In the genomic region with DNA sequence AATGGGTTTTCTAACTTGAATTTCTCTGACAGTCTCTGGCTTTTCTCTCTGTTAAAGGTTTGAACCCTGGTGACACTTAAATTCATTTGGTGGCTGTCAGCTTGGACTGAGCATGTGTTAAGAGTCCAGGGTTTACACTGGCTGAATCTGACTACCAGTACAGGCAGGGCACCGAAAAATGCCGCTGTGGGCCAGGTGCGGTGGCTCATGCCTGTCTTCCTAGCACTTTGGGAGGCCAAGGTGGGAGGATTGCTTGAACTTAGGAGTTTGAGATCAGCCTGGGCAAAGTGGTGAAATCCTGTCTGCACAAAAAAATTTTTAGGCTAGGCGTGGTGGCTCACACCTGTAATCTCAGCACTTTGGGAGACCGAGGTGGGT, we compare ENCODE assay signal across 8 cellular contexts. TPM values are rescaled to one million over a fixed set of nuclear protein-coding genes. Genes with fewer than 3 reads are reported as not detected.
A peak's percentile ranks its signal among the peaks of the same experiment; 100 is the strongest.
DNase-seq lines count a peak whose midpoint lies in the region; ATAC-seq, FAIRE-seq and TF ChIP-seq lines count a peak whose summit lies in the region.

No MANE protein-coding gene starts in this region.

- POLR2A ChIA-PET in A549 (lab: Yijun Ruan, JAX) = no interaction called here

- peak overlapping the region; percentile 98 for H3K4me2 ChIP-seq in A549

- H3K27ac Mint-ChIP-seq in HFFc6 (peak overlapping the region; percentile 79; the same call in 1 of the 2 replicates), memory B cell (peak overlapping the region; percentile 88)

- H3K27me3 ChIP-seq in brain microvascular endothelial cell (replicated peaks) = no peaks in the 10 kb centered on the region

- H3K4me3 Mint-ChIP-seq in HFFc6 (peak overlapping the region; percentile 95), memory B cell (no peak overlapping the region)

- FAIRE-seq in A549 (lab: Jason Lieb, UNC) = no peak

- TF ChIP-seq CTCF in A549 (IDR thresholded peaks at IDR 0.05) = no peak
- TF ChIP-seq CTCF in HFFc6 (IDR thresholded peaks at IDR 0.05) = no peak
- TF ChIP-seq CTCF in brain microvascular endothelial cell (IDR thresholded peaks at IDR 0.05; ENCODE audit: low read depth, low read length, missing control alignments) = no peak
- TF ChIP-seq CTCF in GM20000 (IDR thresholded peaks at IDR 0.05; ENCODE audit: extremely low read depth, missing control alignments) = no peak

- in situ Hi-C loops in brain microvascular endothelial cell (cut with HindIII; ENCODE audit: low pct_ligation_motif_present, low sequenced_read_pairs) = no loop called here

- no peak overlapping the region; a peak in 1 of 6 replicates for H3K27ac ChIP-seq in A549
- no peak overlapping the region for H3K27ac ChIP-seq in brain microvascular endothelial cell

- peaks cover 36% of the 10 kb centered on the region for H3K4me1 ChIP-seq in A549

- H3K4me1 Mint-ChIP-seq in HFFc6 (ENCODE audit: low read depth) (peaks cover 55% of the 10 kb centered on the region), memory B cell (peaks cover 29% of the 10 kb centered on the region)

- H3K27me3 Mint-ChIP-seq in HFFc6 (ENCODE audit: insufficient read depth) (no peaks in the 10 kb centered on the region; the same call in none of the 2 replicates), memory B cell (no peaks in the 10 kb centered on the region)

- ATAC-seq in A549 (no peak), memory B cell (ENCODE audit: low read depth) (no peak), GM19324 (IDR thresholded peaks at IDR 0.05; ENCODE audit: low FRiP score, unreplicated experiment) (no peak), GM18502 (IDR thresholded peaks at IDR 0.05; ENCODE audit: poor library complexity, unreplicated experiment) (no peak)

- no peak for TF ChIP-seq RAD21 in A549 (conservative IDR thresholded peaks at IDR 0.05 in 1 of 2, IDR thresholded peaks at IDR 0.05 in 1 of 2)

- H3K36me3 Mint-ChIP-seq in HFFc6 (ENCODE audit: low read depth) = peaks cover 38% of the 10 kb centered on the region
- H3K36me3 Mint-ChIP-seq in memory B cell = peaks cover 11% of the 10 kb centered on the region

- no peak for TF ChIP-seq EP300 in A549 (IDR thresholded peaks at IDR 0.05)

- H3K4me3 ChIP-seq in A549 (peak overlapping the region; percentile 95), brain microvascular endothelial cell (ENCODE audit: low read depth, low read length) (peak overlapping the region; percentile 85)

- no peaks in the 10 kb centered on the region for H3K9me3 ChIP-seq in A549

- WGBS in A549 (ENCODE audit: missing lambda C conversion rate) = 80% methylated on average over 5 of the region's 5 CpGs

- H3K9me3 Mint-ChIP-seq in HFFc6 = no peaks in the 10 kb centered on the region
- no peaks in the 10 kb centered on the region for H3K9me3 Mint-ChIP-seq in memory B cell

- CTCF ChIA-PET in A549 (lab: Yijun Ruan, JAX) = interaction anchor here (4.4 to 9.2 kb wide), 2 partner anchors 295 to 773 kb away, joined by 26 to 106 read pairs; a partner anchor contains a TSS

- no peak for DNase-seq in A549 (ENCODE audit: low read depth in 1 of 2, low spot score in 1 of 2)
- DNase-seq in HFFc6 = no peak
- no peak for DNase-seq in brain microvascular endothelial cell
- DNase-seq in memory B cell (ENCODE audit: low spot score in 2 of 2) = no peak
- DNase-seq in NCI-H1092 (lab: John Stamatoyannopoulos, UW) = no peak
- no peak for DNase-seq in GM20000 (ENCODE audit: low spot score)

- TF ChIP-seq POLR2A in A549 (IDR thresholded peaks at IDR 0.05; ENCODE audit: low read length) = no peak

- peaks cover 21% of the 10 kb centered on the region for H3K36me3 ChIP-seq in brain microvascular endothelial cell (replicated peaks)

TF ChIP-seq in A549, 52 proteins besides CTCF, POLR2A, EP300 and RAD21:
- TF ChIP-seq HEYL (CRISPR knock-in tag; IDR thresholded peaks at IDR 0.05) (no peak), CBX8 (IDR thresholded peaks at IDR 0.05) (no peak), MAZ (IDR thresholded peaks at IDR 0.05; ENCODE audit: borderline replicate concordance, low read depth, low read length) (no peak), NR3C1 (IDR thresholded peaks at IDR 0.05) (no peak), BHLHE40 (IDR thresholded peaks at IDR 0.05; ENCODE audit: low read depth, low read length) (no peak), RARB (CRISPR knock-in tag; IDR thresholded peaks at IDR 0.05) (no peak), ZSCAN20 (CRISPR knock-in tag; IDR thresholded peaks at IDR 0.05) (no peak), POLR2AphosphoS2 (conservative IDR thresholded peaks at IDR 0.05; ENCODE audit: low read length) (no peak), FOSB (CRISPR knock-in tag; IDR thresholded peaks at IDR 0.05) (no peak), CBX2 (IDR thresholded peaks at IDR 0.05; ENCODE audit: borderline replicate concordance, low read depth) (no peak), JUNB (IDR thresholded peaks at IDR 0.05) (no peak)
- TF ChIP-seq, protein P1, sequence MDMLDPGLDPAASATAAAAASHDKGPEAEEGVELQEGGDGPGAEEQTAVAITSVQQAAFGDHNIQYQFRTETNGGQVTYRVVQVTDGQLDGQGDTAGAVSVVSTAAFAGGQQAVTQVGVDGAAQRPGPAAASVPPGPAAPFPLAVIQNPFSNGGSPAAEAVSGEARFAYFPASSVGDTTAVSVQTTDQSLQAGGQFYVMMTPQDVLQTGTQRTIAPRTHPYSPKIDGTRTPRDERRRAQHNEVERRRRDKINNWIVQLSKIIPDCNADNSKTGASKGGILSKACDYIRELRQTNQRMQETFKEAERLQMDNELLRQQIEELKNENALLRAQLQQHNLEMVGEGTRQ (IDR thresholded peaks at IDR 0.05) = no peak

RNA-seq across cellular contexts. Expression of a gene that starts 1.8 kb away (rescaled TPM):
- polyA plus RNA-seq in A549 (2011; rRNA removed) (62.8 and 84.9 TPM in 2 replicates), A549 (2017; fragmentation: RNase III; extraction: RNeasy Plus Mini Kit Qiagen cat#74134 plus additional on column Dnase treatment) (64.3 to 67.8 TPM (median 67.1 TPM) in 3 replicates)
- 39.6 and 51.7 TPM in 2 replicates for polyA plus RNA-seq in A549 (2012; cell fraction: cytosol; rRNA removed)
- polyA plus RNA-seq in A549 (2012; cell fraction: nucleus; rRNA removed) = 10.4 and 16.3 TPM in 2 replicates
- 7.0 and 9.9 TPM in 2 replicates for polyA minus RNA-seq in A549 (2011; rRNA and poly(A)+ RNA removed)
- total RNA-seq in HFFc6 (2021; fragmentation: NEBNext Ultra II Directional; extraction: Animal tissue kit (Norgen Biotek cat#: 25700)) = 100 to 1,000 TPM; 157 to 196 (median 179) TPM

RNA-seq across cellular contexts. Expression of a gene that starts 4.2 kb away (rescaled TPM):
- polyA plus RNA-seq in A549 (2011; rRNA removed) = 7.9 and 10.9 TPM in 2 replicates
- 10.0 and 13.4 TPM in 2 replicates for polyA plus RNA-seq in A549 (2012; cell fraction: cytosol; rRNA removed)
- polyA plus RNA-seq in A549 (2012; cell fraction: nucleus; rRNA removed) = 8.4 and 8.7 TPM in 2 replicates
- 15.4 to 18.0 TPM (median 17.0 TPM) in 3 replicates for polyA plus RNA-seq in A549 (2017; fragmentation: RNase III; extraction: RNeasy Plus Mini Kit Qiagen cat#74134 plus additional on column Dnase treatment)
- 15.9 and 16.0 TPM in 2 replicates for polyA minus RNA-seq in A549 (2011; rRNA and poly(A)+ RNA removed)
- 10 to 100 TPM; 25.8 to 30.6 (median 29.2) TPM for total RNA-seq in HFFc6 (2021; fragmentation: NEBNext Ultra II Directional; extraction: Animal tissue kit (Norgen Biotek cat#: 25700))
